In genomic region chr16:2708290-2708639, GRCh38 we compare ENCODE assay signal across 15 cellular contexts. TPM values are rescaled to one million over a fixed set of nuclear protein-coding genes. Genes with fewer than 3 reads are reported as not detected.
DNase-seq lines count a peak whose midpoint lies in the region; ATAC-seq, FAIRE-seq and TF ChIP-seq lines count a peak whose summit lies in the region.
"Had no signal": no experiment of that assay in that cellular context is flagged by ENCODE, and none has a peak within 500 bp of the region (broad histone marks: within the 10 kb centered on the region; RNA-seq: fewer than 3 reads in every experiment).

No MANE protein-coding gene starts in this region.

- no peak overlapping the region for H3K23ac ChIP-seq in IMR-90 (ENCODE audit: low read depth, low read length)

- H4K8ac ChIP-seq in IMR-90 (ENCODE audit: low read depth in 2 of 2, low read length in 2 of 2): no peak overlapping the region

- no peak overlapping the region for H2BK15ac ChIP-seq in IMR-90 (ENCODE audit: low read depth, low read length)

- no peak overlapping the region for H3K4ac ChIP-seq in IMR-90 (ENCODE audit: low read depth, low read length)

- H3K4me2 ChIP-seq in IMR-90 (ENCODE audit: low read depth, low read length) (no peak overlapping the region), GM23248 (ENCODE audit: unreplicated experiment) (no peak overlapping the region)

- H4K91ac ChIP-seq in IMR-90 (ENCODE audit: insufficient read depth, low read depth, low read length): no peak overlapping the region

- no peak for TF ChIP-seq POLR2A in breast epithelium (IDR thresholded peaks at IDR 0.05)
- no peak for TF ChIP-seq POLR2A in IMR-90 (IDR thresholded peaks at IDR 0.05; ENCODE audit: low read depth, low read length)

- no peak overlapping the region for H3K4me3 Mint-ChIP-seq in MCF 10A (ENCODE audit: unreplicated experiment)
- H3K4me3 Mint-ChIP-seq: CD4-positive, alpha-beta T cell had no signal

- no peak overlapping the region for H2AK9ac ChIP-seq in IMR-90 (replicated peaks; ENCODE audit: low read depth, low read length, poor library complexity)

- H3K4me3 ChIP-seq in breast epithelium (no peak overlapping the region), A673 (ENCODE audit: low read depth, low read length, poor library complexity, severe bottlenecking) (no peak overlapping the region), IMR-90 (ENCODE audit: insufficient read depth, low read depth, low read length) (no peak overlapping the region), kidney (ENCODE audit: low read length in 2 of 2) (no peak overlapping the region), GM23248 (no peak overlapping the region)
- H3K4me3 ChIP-seq: GM12878 had no signal

- H2BK120ac ChIP-seq in IMR-90 (ENCODE audit: low read depth, low read length): no peak overlapping the region

- POLR2A ChIA-PET in MCF 10A (lab: Yijun Ruan, JAX) (no interaction called here), A673 (lab: Charles Lee; ENCODE audit: low non-redundant PET) (no interaction called here), IMR-90 (lab: Charles Lee; ENCODE audit: unreplicated experiment) (no interaction called here)

- H3F3A ChIP-seq in GM23248 (ENCODE audit: insufficient read depth): no peaks in the 10 kb centered on the region

- no peak overlapping the region for H2BK20ac ChIP-seq in IMR-90 (ENCODE audit: low read depth, low read length)

- H3K18ac ChIP-seq in IMR-90 (ENCODE audit: low read depth, low read length): no peak overlapping the region

- no peaks in the 10 kb centered on the region for H3K9me2 ChIP-seq in GM23248 (ENCODE audit: insufficient read depth)

- DNase-seq in MCF 10A (ENCODE audit: unreplicated experiment): no peak
- no peak for DNase-seq in breast epithelium (ENCODE audit: low spot score in 2 of 2)
- DNase-seq in A673 (ENCODE audit: low spot score): no peak
- no peak for DNase-seq in IMR-90
- peak; percentile 43 for DNase-seq in kidney
- no peak for DNase-seq in Kasumi-1 (lab: John Stamatoyannopoulos, UW)
- DNase-seq in GM23248: no peak
- DNase-seq: 8988T; ACHN; CD4-positive, alpha-beta T cell; DMS79 had no signal

- H3K4me1 Mint-ChIP-seq in MCF 10A (ENCODE audit: insufficient read depth, unreplicated experiment): no peaks in the 10 kb centered on the region

- H3K79me1 ChIP-seq in IMR-90 (ENCODE audit: low read depth in 1 of 2, low read length in 2 of 2): no peaks in the 10 kb centered on the region; a peak in 1 of 4 replicates

- H3K9me3 ChIP-seq in breast epithelium (no peaks in the 10 kb centered on the region), A673 (ENCODE audit: low read depth, low read length, poor library complexity, severe bottlenecking) (no peaks in the 10 kb centered on the region), IMR-90 (ENCODE audit: control insufficient read depth, insufficient read depth, low read length) (no peaks in the 10 kb centered on the region), kidney (ENCODE audit: control insufficient read depth in 1 of 2, low read length in 2 of 2) (no peaks in the 10 kb centered on the region), GM23248 (ENCODE audit: low read depth) (no peaks in the 10 kb centered on the region)

- H2AFZ ChIP-seq in IMR-90 (replicated peaks; ENCODE audit: low read length, poor library complexity) (no peak overlapping the region), GM23248 (no peak overlapping the region)

- H3K4me1 ChIP-seq in breast epithelium: peaks cover 0 to under 1% of the 10 kb centered on the region in 2 donors
- no peaks in the 10 kb centered on the region for H3K4me1 ChIP-seq in A673 (ENCODE audit: insufficient read depth, low read length, poor library complexity, severe bottlenecking)
- no peaks in the 10 kb centered on the region for H3K4me1 ChIP-seq in IMR-90 (ENCODE audit: control insufficient read depth, insufficient read depth, low read length)
- H3K4me1 ChIP-seq in kidney (ENCODE audit: control insufficient read depth in 1 of 2, insufficient read depth in 1 of 2, low read depth in 1 of 2, low read length in 2 of 2): no peaks in the 10 kb centered on the region
- no peaks in the 10 kb centered on the region for H3K4me1 ChIP-seq in GM23248 (ENCODE audit: insufficient read depth)

- dilution Hi-C loops in IMR-90 (cut with HindIII; ENCODE audit: low sequenced_read_pairs, unreplicated experiment): no loop called here

- H3K9me1 ChIP-seq in IMR-90 (ENCODE audit: insufficient read depth, low read length): no peaks in the 10 kb centered on the region; the same call in 1 of the 2 replicates

- H3K27ac Mint-ChIP-seq in MCF 10A (ENCODE audit: low read depth, unreplicated experiment): no peak overlapping the region
- H3K27ac Mint-ChIP-seq: CD4-positive, alpha-beta T cell had no signal

- CTCF ChIA-PET in MCF 10A (lab: Yijun Ruan, JAX): interaction anchor here (0.8 kb wide), 1 partner anchor 12 kb away, joined by 5 read pairs; the partner anchor contains the start of gene PRSS27
- CTCF ChIA-PET in A673 (lab: Charles Lee): no interaction called here
- CTCF ChIA-PET in IMR-90 (lab: Yijun Ruan, JAX): no interaction called here

- H4K5ac ChIP-seq in IMR-90 (ENCODE audit: low read depth, low read length): no peak overlapping the region

- no peak for TF ChIP-seq RAD21 in IMR-90 (IDR thresholded peaks at IDR 0.05; ENCODE audit: low read length)

- no peaks in the 10 kb centered on the region for H3K79me2 ChIP-seq in GM23248 (ENCODE audit: insufficient read depth)

- no peak overlapping the region for H3K14ac ChIP-seq in IMR-90 (replicated peaks; ENCODE audit: low read depth, low read length)

- TF ChIP-seq CTCF in MCF 10A (IDR thresholded peaks at IDR 0.05; ENCODE audit: unreplicated experiment) (no peak), breast epithelium (IDR thresholded peaks at IDR 0.05) (no peak), A673 (conservative IDR thresholded peaks at IDR 0.05; ENCODE audit: low read depth, low read length) (no peak), IMR-90 (conservative IDR thresholded peaks at IDR 0.05; ENCODE audit: low read depth, low read length) (no peak), kidney (IDR thresholded peaks at IDR 0.05; ENCODE audit: borderline replicate concordance, extremely low read depth, insufficient read depth) (no peak)

- H3K27me3 ChIP-seq in breast epithelium (no peaks in the 10 kb centered on the region), A673 (replicated peaks; ENCODE audit: insufficient read depth, low read depth, low read length, poor library complexity) (no peaks in the 10 kb centered on the region), IMR-90 (ENCODE audit: control insufficient read depth, insufficient read depth, low read length) (no peaks in the 10 kb centered on the region), GM23248 (replicated peaks; ENCODE audit: insufficient read depth) (no peaks in the 10 kb centered on the region)

- WGBS in IMR-90 (ENCODE audit: extremely low coverage in 2 of 2, insufficient read length in 1 of 2), 2 experiments: 96% methylated on average over 6 of the region's 14 CpGs; no CpG with 5 or more reads in 1 of the 2 experiments
- WGBS in GM23248 (ENCODE audit: low coverage in 1 of 2, low lambda C conversion rate in 2 of 2, missing lambda C conversion rate in 2 of 2), 2 experiments: 91 to 92% methylated on average over 13 to 14 of the region's 14 CpGs

- no peak overlapping the region for H3K9ac ChIP-seq in IMR-90 (ENCODE audit: low read depth, low read length)
- H3K9ac ChIP-seq in kidney (ENCODE audit: low read length in 2 of 2): no peak overlapping the region
- no peak overlapping the region for H3K9ac ChIP-seq in GM23248

- intact Hi-C loops in MCF 10A (cut with micrococcal nuclease): no loop called here
- intact Hi-C loops in breast epithelium (cut with DNase I; ENCODE audit: low total_unique reads): no loop called here
- intact Hi-C loops in A673 (cut with micrococcal nuclease; ENCODE audit: unreplicated experiment): no loop called here
- intact Hi-C loops in IMR-90 (cut with micrococcal nuclease): no loop called here
- intact Hi-C loops in kidney (cut with DNase I): no loop called here

- peaks cover 33% of the 10 kb centered on the region for H3K36me3 Mint-ChIP-seq in MCF 10A (ENCODE audit: insufficient read depth, unreplicated experiment)

- H3K56ac ChIP-seq in IMR-90 (ENCODE audit: extremely low read depth, insufficient read depth, low read length): no peak overlapping the region

- no peak overlapping the region for H2AK5ac ChIP-seq in IMR-90 (ENCODE audit: low read depth, low read length)

- FAIRE-seq in kidney (lab: Jason Lieb, UNC): no peak
- FAIRE-seq: GM12878, GM18507, H54 had no signal

- H3K27ac ChIP-seq in breast epithelium (no peak overlapping the region), A673 (ENCODE audit: low read depth, low read length, poor library complexity, severe bottlenecking) (no peak overlapping the region), IMR-90 (ENCODE audit: insufficient read depth, low read length) (no peak overlapping the region), kidney (ENCODE audit: low read depth in 2 of 2, low read length in 2 of 2) (no peak overlapping the region), GM23248 (no peak overlapping the region)

- ATAC-seq in IMR-90 (ENCODE audit: low read depth): no peak
- ATAC-seq: GM12878, HCT116 had no signal

- H3K9me3 Mint-ChIP-seq in MCF 10A (ENCODE audit: unreplicated experiment): no peaks in the 10 kb centered on the region
- H3K9me3 Mint-ChIP-seq: CD4-positive, alpha-beta T cell had no signal

- H4K20me1 ChIP-seq in IMR-90 (ENCODE audit: insufficient read depth, low read length): peaks cover 4% of the 10 kb centered on the region
- no peaks in the 10 kb centered on the region for H4K20me1 ChIP-seq in GM23248 (ENCODE audit: insufficient read depth)

- peaks cover 8% of the 10 kb centered on the region for H3K36me3 ChIP-seq in breast epithelium
- H3K36me3 ChIP-seq in A673 (ENCODE audit: insufficient read depth, low read length, poor library complexity, severe bottlenecking): peaks cover 14% of the 10 kb centered on the region
- H3K36me3 ChIP-seq in IMR-90 (ENCODE audit: control insufficient read depth, insufficient read depth, low read length): peaks cover 28% of the 10 kb centered on the region
- peaks cover 4 to 9% of the 10 kb centered on the region in 2 donors for H3K36me3 ChIP-seq in kidney (ENCODE audit: control insufficient read depth in 1 of 2, insufficient read depth in 2 of 2, low read length in 2 of 2)
- H3K36me3 ChIP-seq in GM23248 (ENCODE audit: low read depth): peaks cover 5% of the 10 kb centered on the region; the same call in 1 of the 2 replicates

- H2BK5ac ChIP-seq in IMR-90 (ENCODE audit: low read depth, low read length, poor library complexity, severe bottlenecking): no peak overlapping the region

- no peaks in the 10 kb centered on the region for H3K27me3 Mint-ChIP-seq in MCF 10A (ENCODE audit: insufficient read depth, unreplicated experiment)
- H3K27me3 Mint-ChIP-seq: CD4-positive, alpha-beta T cell had no signal

- in situ Hi-C loops in IMR-90 (cut with MboI; ENCODE audit: low sequenced_read_pairs): no loop called here
- in situ Hi-C loops in GM23248 (cut with MboI): no loop called here

- TSS peak; percentile 65 for BruUV-seq in MCF 10A (replicated peaks; lab: Mats Ljungman, UMichigan)
- BruUV-seq in A673 (replicated peaks; lab: Mats Ljungman, UMichigan): TSS peak; percentile 31
- BruUV-seq in IMR-90 (replicated peaks; lab: Mats Ljungman, UMichigan): TSS peak; percentile 84

RNA-seq across cellular contexts. Expression of gene PRSS27, which starts 11.8 kb away (rescaled TPM):
- total RNA-seq in MCF 10A (2022): 5.8 and 6.3 TPM in 2 replicates
- total RNA-seq in breast epithelium: under 1 TPM in 1 of 3 donors, not detected in 2; 0.29 TPM
- 1.3 and 3.0 TPM in 2 replicates for total RNA-seq in A673 (2021)
- under 0.01 TPM in 2 replicates for total RNA-seq in IMR-90 (2012; rRNA removed)
- 0.58 and 0.83 TPM in 2 replicates for polyA plus RNA-seq in IMR-90 (2012; rRNA removed)
- polyA plus RNA-seq in IMR-90 (2012; cell fraction: cytosol; rRNA removed): 0.86 and 1.1 TPM in 2 replicates
- polyA plus RNA-seq in IMR-90 (2012; cell fraction: nucleus; rRNA removed; ENCODE audit: low replicate concordance): 2.5 and 3.2 TPM in 2 replicates
- 2.1 TPM for total RNA-seq in kidney
- 0.41 TPM for polyA plus RNA-seq in kidney (ENCODE audit: insufficient read depth, low read depth, low replicate concordance)
- 0.76 TPM in 1 of 2 replicates, not detected in the other for total RNA-seq in GM23248 (2014; rRNA removed; shearing (Covaris generic))
- 0.68 and 0.80 TPM in 2 replicates for polyA plus RNA-seq in GM23248 (2016; fragmentation: Nextera tagmentation; extraction: Ambion mirVana)

RNA-seq across cellular contexts. Expression of gene KCTD5, which starts 25.9 kb away (rescaled TPM):
- 49.4 and 51.6 TPM in 2 replicates for total RNA-seq in MCF 10A (2022)
- total RNA-seq in breast epithelium: 10 to 100 TPM in 2 of 3 donors, 1 to 10 TPM in 1; 8.6 to 19.6 (median 18.4) TPM
- total RNA-seq in A673 (2021): 33.1 and 35.6 TPM in 2 replicates
- 17.2 and 19.4 TPM in 2 replicates for total RNA-seq in IMR-90 (2012; rRNA removed)
- 38.9 and 56.2 TPM in 2 replicates for polyA plus RNA-seq in IMR-90 (2012; rRNA removed)
- polyA plus RNA-seq in IMR-90 (2012; cell fraction: cytosol; rRNA removed): 31.6 and 39.2 TPM in 2 replicates
- 21.2 and 23.8 TPM in 2 replicates for polyA plus RNA-seq in IMR-90 (2012; cell fraction: nucleus; rRNA removed; ENCODE audit: low replicate concordance)
- total RNA-seq in kidney: 19.9 TPM
- polyA plus RNA-seq in kidney (ENCODE audit: insufficient read depth, low read depth, low replicate concordance): 12.8 TPM
- total RNA-seq in GM23248 (2014; rRNA removed; shearing (Covaris generic)): 28.1 and 38.3 TPM in 2 replicates
- polyA plus RNA-seq in GM23248 (2016; fragmentation: Nextera tagmentation; extraction: Ambion mirVana): 33.2 and 33.6 TPM in 2 replicates

RNA-seq across cellular contexts. Expression of gene SRRM2, which starts 44.2 kb away (rescaled TPM):
- total RNA-seq in MCF 10A (2022): 710 and 779 TPM in 2 replicates
- 100 to 1,000 TPM; 229 to 416 (median 388) TPM for total RNA-seq in breast epithelium
- 642 and 651 TPM in 2 replicates for total RNA-seq in A673 (2021)
- total RNA-seq in IMR-90 (2012; rRNA removed): 20.3 and 21.1 TPM in 2 replicates
- polyA plus RNA-seq in IMR-90 (2012; rRNA removed): 300 and 301 TPM in 2 replicates
- 57.1 and 150 TPM in 2 replicates for polyA plus RNA-seq in IMR-90 (2012; cell fraction: cytosol; rRNA removed)
- polyA plus RNA-seq in IMR-90 (2012; cell fraction: nucleus; rRNA removed; ENCODE audit: low replicate concordance): 949 and 1,549 TPM in 2 replicates
- total RNA-seq in kidney: 621 TPM
- 386 TPM for polyA plus RNA-seq in kidney (ENCODE audit: insufficient read depth, low read depth, low replicate concordance)
- total RNA-seq in GM23248 (2014; rRNA removed; shearing (Covaris generic)): 42.6 and 53.6 TPM in 2 replicates
- polyA plus RNA-seq in GM23248 (2016; fragmentation: Nextera tagmentation; extraction: Ambion mirVana): 173 and 202 TPM in 2 replicates
